ENCODE assay signal across 8 cellular contexts in the genomic region with DNA sequence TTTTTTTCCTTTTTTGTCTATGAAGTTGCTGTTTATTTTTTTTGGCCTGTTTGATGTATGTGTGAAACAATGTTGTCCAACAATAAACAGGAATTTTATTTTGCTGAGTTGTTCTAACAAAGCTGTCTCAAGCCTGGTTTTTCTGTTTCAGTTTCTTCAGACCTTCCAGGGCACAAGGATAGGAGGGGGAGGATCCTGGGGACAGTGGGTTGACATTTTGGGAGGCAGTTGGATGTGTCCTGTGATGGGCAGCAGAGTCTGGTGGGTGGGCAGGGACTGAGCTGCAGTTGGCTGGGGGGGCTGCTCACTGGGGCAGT. TPM values are rescaled to one million over a fixed set of nuclear protein-coding genes. Genes with fewer than 3 reads are reported as not detected.
DNase-seq lines count a peak whose midpoint lies in the region; ATAC-seq and TF ChIP-seq lines count a peak whose summit lies in the region.
"Not testable (repeated sequence)": the region's sequence is repeated elsewhere in the genome, so short reads cannot be mapped to it uniquely, and the experiment has no call there.

No MANE protein-coding gene starts in this region.

- not testable (repeated sequence) for H3K9me3 Mint-ChIP-seq in activated T-cell treated with anti-CD3 and anti-CD28 coated beads, Interleukin-2, amount 50 U/mL, for 4 hours; natural killer cell; stimulated activated naive CD8-positive, alpha-beta T cell treated with anti-CD3 and anti-CD28 coated beads, Interleukin-15, Interleukin-2, amounts not matched to agents 100 ng/mL and 50 ng/mL, for 24 hours

- not testable (repeated sequence) for H3K4me3 ChIP-seq in AG04450 (ENCODE audit: low read depth, low read length); PC-9; heart right ventricle

- H2AFZ ChIP-seq in PC-9 = not testable (repeated sequence)

- H3K9me3 ChIP-seq in AG04450 (ENCODE audit: control insufficient read depth, insufficient read depth, low read length); PC-9 (ENCODE audit: insufficient read depth, low read depth); heart right ventricle: not testable (repeated sequence)

- peaks cover 54% of the 10 kb centered on the region for H3F3A ChIP-seq in PC-9 (ENCODE audit: insufficient read depth, low read depth)

- not testable (repeated sequence) for H3K27me3 Mint-ChIP-seq in activated T-cell treated with anti-CD3 and anti-CD28 coated beads, Interleukin-2, amount 50 U/mL, for 4 hours (ENCODE audit: low read depth); natural killer cell (ENCODE audit: low read depth in 2 of 2); stimulated activated naive CD8-positive, alpha-beta T cell treated with anti-CD3 and anti-CD28 coated beads, Interleukin-15, Interleukin-2, amounts not matched to agents 100 ng/mL and 50 ng/mL, for 24 hours

- CTCF ChIA-PET in AG04450 (lab: Charles Lee) (interaction anchor here (0.6 to 8.9 kb wide), 30 partner anchors 9 to 151 kb away, joined by 3 to 227 read pairs (median 6); a partner anchor contains a TSS), HEK293T (lab: Yijun Ruan, JAX) (interaction anchor here (0.8 to 5.4 kb wide), 12 partner anchors 11 to 150 kb away, joined by 3 to 136 read pairs (median 10); a partner anchor contains a TSS), PC-9 (lab: Charles Lee) (interaction anchor here (0.5 to 3.2 kb wide), 7 partner anchors 33 to 102 kb away, joined by 3 to 32 read pairs (median 9); no protein-coding TSS in a partner anchor)

- not testable (repeated sequence) for BruUV-seq in PC-9 (replicated peaks; lab: Mats Ljungman, UMichigan)

- peaks cover 18% of the 10 kb centered on the region for H3K36me3 ChIP-seq in PC-9 (ENCODE audit: low read depth)
- peaks cover 0 to 34% (median 13%) of the 10 kb centered on the region in 9 donors for H3K36me3 ChIP-seq in heart right ventricle

- peak overlapping the region; percentile 97 for H3K27ac Mint-ChIP-seq in natural killer cell
- peak overlapping the region; percentile 96 for H3K27ac Mint-ChIP-seq in stimulated activated naive CD8-positive, alpha-beta T cell treated with anti-CD3 and anti-CD28 coated beads, Interleukin-15, Interleukin-2, amounts not matched to agents 100 ng/mL and 50 ng/mL, for 24 hours

- ATAC-seq in activated T-cell treated with anti-CD3 and anti-CD28 coated beads, Interleukin-2, amount 50 U/mL, for 4 hours; heart right ventricle; natural killer cell: not testable (repeated sequence)

- H3K27ac ChIP-seq in AG04450 (ENCODE audit: low read depth, low read length) (peak overlapping the region; percentile 75), PC-9 (peak overlapping the region; percentile 36; the same call in 1 of the 2 replicates), heart right ventricle (peak overlapping the region in 9 of 10 donors; percentile 17 to 76 (median 54))

- peaks cover 48% of the 10 kb centered on the region for H3K79me2 ChIP-seq in PC-9 (ENCODE audit: low read depth)

- H3K4me1 Mint-ChIP-seq in activated T-cell treated with anti-CD3 and anti-CD28 coated beads, Interleukin-2, amount 50 U/mL, for 4 hours (ENCODE audit: low read depth) = peaks cover 30% of the 10 kb centered on the region
- peaks cover 31 to 54% of the 10 kb centered on the region in 2 donors for H3K4me1 Mint-ChIP-seq in natural killer cell
- peaks cover 45% of the 10 kb centered on the region for H3K4me1 Mint-ChIP-seq in stimulated activated naive CD8-positive, alpha-beta T cell treated with anti-CD3 and anti-CD28 coated beads, Interleukin-15, Interleukin-2, amounts not matched to agents 100 ng/mL and 50 ng/mL, for 24 hours (ENCODE audit: low read depth)

- H3K9me2 ChIP-seq in PC-9 (ENCODE audit: insufficient read depth) = not testable (repeated sequence)

- POLR2A ChIA-PET in AG04450 (lab: Yijun Ruan, JAX) (interaction anchor here (0.9 to 2.0 kb wide), 3 partner anchors 40 to 101 kb away, joined by 4 to 10 read pairs (median 5); no protein-coding TSS in a partner anchor), HEK293T (lab: Yijun Ruan, JAX) (interaction anchor here (0.6 to 3.2 kb wide), 10 partner anchors 12 to 100 kb away, joined by 3 to 20 read pairs (median 7); no protein-coding TSS in a partner anchor), PC-9 (lab: Charles Lee; ENCODE audit: unreplicated experiment) (interaction anchor here (0.5 to 0.6 kb wide), 2 partner anchors 94 to 1038 kb away, joined by 6 to 13 read pairs; no protein-coding TSS in a partner anchor)

- peaks cover 34% of the 10 kb centered on the region for H3K36me3 Mint-ChIP-seq in activated T-cell treated with anti-CD3 and anti-CD28 coated beads, Interleukin-2, amount 50 U/mL, for 4 hours (ENCODE audit: insufficient read depth)
- peaks cover 13% of the 10 kb centered on the region for H3K36me3 Mint-ChIP-seq in natural killer cell
- H3K36me3 Mint-ChIP-seq in stimulated activated naive CD8-positive, alpha-beta T cell treated with anti-CD3 and anti-CD28 coated beads, Interleukin-15, Interleukin-2, amounts not matched to agents 100 ng/mL and 50 ng/mL, for 24 hours (ENCODE audit: low read depth) = peaks cover 45% of the 10 kb centered on the region

- peaks cover 35% of the 10 kb centered on the region for H4K20me1 ChIP-seq in PC-9 (ENCODE audit: insufficient read depth)

- not testable (repeated sequence) for TF ChIP-seq CTCF in AG04450 (IDR thresholded peaks at IDR 0.05; ENCODE audit: low read depth, low read length); PC-9 (conservative IDR thresholded peaks at IDR 0.05); heart right ventricle (IDR thresholded peaks at IDR 0.05); natural killer cell (IDR thresholded peaks at IDR 0.05)

- H3K4me3 Mint-ChIP-seq in activated T-cell treated with anti-CD3 and anti-CD28 coated beads, Interleukin-2, amount 50 U/mL, for 4 hours = peak overlapping the region; percentile 76
- H3K4me3 Mint-ChIP-seq in natural killer cell = peak overlapping the region; percentile 59
- peak overlapping the region; percentile 72 for H3K4me3 Mint-ChIP-seq in stimulated activated naive CD8-positive, alpha-beta T cell treated with anti-CD3 and anti-CD28 coated beads, Interleukin-15, Interleukin-2, amounts not matched to agents 100 ng/mL and 50 ng/mL, for 24 hours

- intact Hi-C loops in PC-9 (cut with micrococcal nuclease; ENCODE audit: unreplicated experiment) (loop anchor here (10.0 kb wide), 1 partner anchor 249 kb away; a partner anchor contains a TSS), heart right ventricle (cut with DNase I) (loop anchor here in 2 of 10 donors (2.0 to 10.0 kb wide), 3 partner anchors 35 to 199 kb away; no protein-coding TSS in a partner anchor)
- intact Hi-C loops in natural killer cell (cut with micrococcal nuclease) = not testable (repeated sequence)

- not testable (repeated sequence) for DNase-seq in AG04450 (ENCODE audit: low read depth, low spot score); HEK293T (ENCODE audit: extremely low spot score); PC-9; activated T-cell treated with anti-CD3 and anti-CD28 coated beads, Interleukin-2, amount 50 U/mL, for 4 hours; heart right ventricle; natural killer cell
- peak; percentile 40 for DNase-seq in cerebellar cortex (ENCODE audit: low spot score)

- not testable (repeated sequence) for H3K27me3 ChIP-seq in AG04450 (ENCODE audit: control insufficient read depth, insufficient read depth, low read length); PC-9 (ENCODE audit: insufficient read depth, low read depth); heart right ventricle

- peak overlapping the region; percentile 17; the same call in 1 of the 2 replicates for H3K4me2 ChIP-seq in PC-9

- H3K4me1 ChIP-seq in PC-9 (replicated peaks; ENCODE audit: insufficient read depth) (peaks cover 30% of the 10 kb centered on the region), heart right ventricle (peaks cover 25 to 70% (median 53%) of the 10 kb centered on the region in 9 donors)

TF ChIP-seq in HEK293T, 16 proteins besides CTCF, POLR2A, EP300 and RAD21:
- 0 out of 2 replicates have a peak, but pooled peaks have one; percentile 1 for TF ChIP-seq ELF4 (IDR thresholded peaks at IDR 0.05)
- TF ChIP-seq, protein P1, sequence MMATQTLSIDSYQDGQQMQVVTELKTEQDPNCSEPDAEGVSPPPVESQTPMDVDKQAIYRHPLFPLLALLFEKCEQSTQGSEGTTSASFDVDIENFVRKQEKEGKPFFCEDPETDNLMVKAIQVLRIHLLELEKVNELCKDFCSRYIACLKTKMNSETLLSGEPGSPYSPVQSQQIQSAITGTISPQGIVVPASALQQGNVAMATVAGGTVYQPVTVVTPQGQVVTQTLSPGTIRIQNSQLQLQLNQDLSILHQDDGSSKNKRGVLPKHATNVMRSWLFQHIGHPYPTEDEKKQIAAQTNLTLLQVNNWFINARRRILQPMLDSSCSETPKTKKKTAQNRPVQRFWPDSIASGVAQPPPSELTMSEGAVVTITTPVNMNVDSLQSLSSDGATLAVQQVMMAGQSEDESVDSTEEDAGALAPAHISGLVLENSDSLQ (IDR thresholded peaks at IDR 0.05) = 0 out of 2 replicates have a peak, but pooled peaks have one; percentile 23

RNA-seq across cellular contexts. Expression of a gene that starts 5.1 kb away (rescaled TPM):
- polyA plus RNA-seq in AG04450 (2011; rRNA removed) = 505 and 681 TPM in 2 replicates
- polyA minus RNA-seq in AG04450 (2011; rRNA and poly(A)+ RNA removed) = 227 and 297 TPM in 2 replicates
- total RNA-seq in PC-9 (2021) = 1,200 and 1,260 TPM in 2 replicates
- 1,000 to 10,000 TPM; 2,248 to 2,672 (median 2,390) TPM for total RNA-seq in activated T-cell treated with anti-CD3 and anti-CD28 coated beads, Interleukin-2, amount 50 U/mL, for 4 hours
- total RNA-seq in heart right ventricle = 100 to 1,000 TPM; 133 to 348 (median 164) TPM
- polyA plus RNA-seq in heart right ventricle = 100 to 1,000 TPM; 567 to 626 TPM
- total RNA-seq in natural killer cell = 1,000 to 10,000 TPM; 1,245 to 1,643 (median 1,314) TPM
